Comparison of ENCODE assay signal across 26 cellular contexts in the genomic region with DNA sequence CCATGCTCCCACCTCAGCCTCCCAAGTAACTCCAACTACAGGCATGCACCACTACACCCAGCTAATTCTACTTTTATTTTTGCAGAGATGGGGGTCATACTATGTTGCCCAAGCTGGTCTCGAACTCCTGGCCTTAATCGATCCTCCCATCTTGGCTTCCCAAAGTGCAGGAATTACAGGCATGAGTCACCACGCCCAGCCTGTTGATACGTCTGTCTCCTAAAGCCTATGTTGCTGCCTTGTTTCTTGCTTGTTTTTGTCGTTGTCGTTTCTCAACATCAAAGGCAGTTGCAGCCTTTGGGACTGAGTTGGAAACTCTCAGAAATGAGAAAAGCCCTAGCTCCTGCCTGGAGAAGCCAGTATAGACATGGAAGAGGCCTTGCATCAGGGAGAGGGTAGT. TPM values are rescaled to one million over a fixed set of nuclear protein-coding genes. Genes with fewer than 3 reads are reported as not detected.
DNase-seq lines count a peak whose midpoint lies in the region; ATAC-seq, FAIRE-seq and TF ChIP-seq lines count a peak whose summit lies in the region.
"Had no signal": no experiment of that assay in that cellular context is flagged by ENCODE, and none has a peak within 500 bp of the region (broad histone marks: within the 10 kb centered on the region; RNA-seq: fewer than 3 reads in every experiment).

No MANE protein-coding gene starts in this region.

- peaks cover 26% of the 10 kb centered on the region for H3K4me1 ChIP-seq in GM23338 (ENCODE audit: insufficient read depth)
- peaks cover 83% of the 10 kb centered on the region for H3K4me1 ChIP-seq in stomach smooth muscle (ENCODE audit: control insufficient read depth, insufficient read depth, low read length)
- H3K4me1 ChIP-seq: colonic mucosa had no signal

- H3F3A ChIP-seq in GM23338 (replicated peaks; ENCODE audit: low read depth), result no peaks in the 10 kb centered on the region

- peaks cover 2% of the 10 kb centered on the region for H3K27me3 Mint-ChIP-seq in GM23338 (ENCODE audit: insufficient read depth, low read depth, poor library complexity)
- H3K27me3 Mint-ChIP-seq in brain, result no peaks in the 10 kb centered on the region

- no peak overlapping the region; the same call in 1 of the 2 replicates for H3K4me2 ChIP-seq in GM23338
- H3K4me2 ChIP-seq: BLaER1 treated with 17β-estradiol and CSF1 and Interleukin-3, amounts not matched to agents 10 nM and 100 nM had no signal

- H3K36me3 Mint-ChIP-seq in GM23338 (ENCODE audit: low read depth) (no peaks in the 10 kb centered on the region), brain (no peaks in the 10 kb centered on the region)
- H3K36me3 Mint-ChIP-seq: memory B cell, naive B cell had no signal

- H3K9ac ChIP-seq in stomach smooth muscle (ENCODE audit: low read length in 2 of 2), result peak overlapping the region; percentile 42 to 58
- H3K9ac ChIP-seq: BLaER1 treated with 17β-estradiol and CSF1 and Interleukin-3, amounts not matched to agents 10 nM and 100 nM had no signal

- TF ChIP-seq CTCF in GM23338 (conservative IDR thresholded peaks at IDR 0.05; ENCODE audit: low read depth in 2 of 2) (no peak), brain (conservative IDR thresholded peaks at IDR 0.05) (no peak)

- H3K79me2 ChIP-seq in GM23338 (replicated peaks; ENCODE audit: insufficient read depth), result peaks cover 68% of the 10 kb centered on the region

- H4K20me1 ChIP-seq in GM23338 (replicated peaks; ENCODE audit: insufficient read depth), result no peaks in the 10 kb centered on the region; the same call in 1 of the 2 replicates
- H4K20me1 ChIP-seq: BLaER1 treated with 17β-estradiol and CSF1 and Interleukin-3, amounts not matched to agents 10 nM and 100 nM had no signal

- no peaks in the 10 kb centered on the region for H3K9me3 ChIP-seq in stomach smooth muscle (ENCODE audit: control insufficient read depth in 2 of 2, low read length in 2 of 2)
- H3K9me3 ChIP-seq: BLaER1 treated with 17β-estradiol and CSF1 and Interleukin-3, amounts not matched to agents 10 nM and 100 nM; body of pancreas; colonic mucosa had no signal

- no peaks in the 10 kb centered on the region for H3K9me3 Mint-ChIP-seq in GM23338
- H3K9me3 Mint-ChIP-seq in brain, result no peaks in the 10 kb centered on the region
- H3K9me3 Mint-ChIP-seq: memory B cell; naive B cell; stimulated activated naive CD8-positive, alpha-beta T cell treated with anti-CD3 and anti-CD28 coated beads, Interleukin-15, amount 100 ng/mL, for 72 hours; T-helper 1 cell treated with Interleukin-12 subunit alpha and Interleukin-12 subunit beta and Interleukin-4 antibody, amounts not matched to agents 30 μg/mL and 1 μg/mL, for 36 hours had no signal

- H3K4me3 Mint-ChIP-seq in GM23338, result no peak overlapping the region
- peak overlapping the region in 1 of 5 experiments; percentile 3 for H3K4me3 Mint-ChIP-seq in brain
- H3K4me3 Mint-ChIP-seq: activated CD8-positive, alpha-beta T cell treated with anti-CD3 and anti-CD28 coated beads, Interleukin-2, amount 10 ng/mL, durations not matched to agents 7 days and 5 days; memory B cell; naive B cell; stimulated activated naive CD8-positive, alpha-beta T cell treated with anti-CD3 and anti-CD28 coated beads, Interleukin-15, amount 100 ng/mL, for 72 hours; T-helper 1 cell treated with Interleukin-12 subunit alpha and Interleukin-12 subunit beta and Interleukin-4 antibody, amounts not matched to agents 30 μg/mL and 1 μg/mL, for 36 hours had no signal

- no peaks in the 10 kb centered on the region for H3K36me3 ChIP-seq in GM23338 (ENCODE audit: insufficient read depth)
- H3K36me3 ChIP-seq in stomach smooth muscle (ENCODE audit: control insufficient read depth in 2 of 2, insufficient read depth in 2 of 2, low read length in 2 of 2), result no peaks in the 10 kb centered on the region
- H3K36me3 ChIP-seq: BLaER1 treated with 17β-estradiol and CSF1 and Interleukin-3, amounts not matched to agents 10 nM and 100 nM; colonic mucosa had no signal

- H2AFZ ChIP-seq in GM23338, result no peak overlapping the region

- no peak for DNase-seq in GM23338 (ENCODE audit: low spot score)
- no peak for DNase-seq in stimulated activated CD4-positive, alpha-beta T cell treated with anti-CD3 and anti-CD28 coated beads, Interleukin-2, amount 100 ng/mL, for 24 hours
- no peak for DNase-seq in RCC 7860 (ENCODE audit: low spot score)
- DNase-seq in A172 (ENCODE audit: low spot score), result no peak
- DNase-seq: activated CD4-positive, alpha-beta T cell treated with anti-CD3 and anti-CD28 coated beads for 1 hour; activated CD8-positive, alpha-beta T cell treated with anti-CD3 and anti-CD28 coated beads, Interleukin-2, amount 10 ng/mL, durations not matched to agents 7 days and 5 days; activated effector memory CD4-positive, alpha-beta T cell treated with anti-CD3 and anti-CD28 coated beads, Interleukin-2, amount 50 U/mL, for 16 hours; activated T-cell treated with anti-CD3 and anti-CD28 coated beads for 4 hours; body of pancreas; colonic mucosa; COR-L47; DND-41; Karpas-422; kidney glomerular epithelial cell; naive B cell; NCI-H1694; NCI-H2171 treated with DMSO at 0.1 percent for 48 hours; NCI-H526 treated with DMSO at 0.1 percent for 48 hours; stimulated activated CD4-positive, alpha-beta T cell treated with anti-CD3 and anti-CD28 coated beads, Interleukin-15, amount 100 ng/mL, for 24 hours; stimulated activated naive CD8-positive, alpha-beta T cell treated with anti-CD3 and anti-CD28 coated beads, Interleukin-15, amount 100 ng/mL, for 72 hours had no signal

- no peak for ATAC-seq in GM23338
- ATAC-seq: activated CD8-positive, alpha-beta T cell treated with anti-CD3 and anti-CD28 coated beads, Interleukin-2, amount 10 ng/mL, durations not matched to agents 7 days and 5 days; body of pancreas; stimulated activated naive CD8-positive, alpha-beta T cell treated with anti-CD3 and anti-CD28 coated beads, Interleukin-15, amount 100 ng/mL, for 72 hours had no signal

- H3K4me3 ChIP-seq in GM23338 (no peak overlapping the region), stomach smooth muscle (ENCODE audit: low read length in 2 of 2) (peak overlapping the region in 1 of 2 donors; percentile 35)
- H3K4me3 ChIP-seq: BLaER1 treated with 17β-estradiol and CSF1 and Interleukin-3, amounts not matched to agents 10 nM and 100 nM; body of pancreas; colonic mucosa had no signal

- H3K27ac ChIP-seq in GM23338 (ENCODE audit: low read depth) (peak overlapping the region; percentile 46; the same call in 1 of the 2 replicates), layer of hippocampus (ENCODE audit: low read depth, low read length) (peak overlapping the region; percentile 55), stomach smooth muscle (ENCODE audit: low read length) (peak overlapping the region; percentile 95)
- H3K27ac ChIP-seq: BLaER1 treated with 17β-estradiol and CSF1 and Interleukin-3, amounts not matched to agents 10 nM and 100 nM; colonic mucosa had no signal

- no peak overlapping the region for H3K27ac Mint-ChIP-seq in GM23338
- peak overlapping the region in 3 of 5 experiments; percentile 63 to 92 (median 87) for H3K27ac Mint-ChIP-seq in brain
- H3K27ac Mint-ChIP-seq: activated CD8-positive, alpha-beta T cell treated with anti-CD3 and anti-CD28 coated beads, Interleukin-2, amount 10 ng/mL, durations not matched to agents 7 days and 5 days; memory B cell; naive B cell; stimulated activated naive CD8-positive, alpha-beta T cell treated with anti-CD3 and anti-CD28 coated beads, Interleukin-15, amount 100 ng/mL, for 72 hours; T-helper 1 cell treated with Interleukin-12 subunit alpha and Interleukin-12 subunit beta and Interleukin-4 antibody, amounts not matched to agents 30 μg/mL and 1 μg/mL, for 36 hours had no signal

- H3K4me1 Mint-ChIP-seq in GM23338 (peaks cover 34% of the 10 kb centered on the region), brain (peaks cover 59% of the 10 kb centered on the region)
- H3K4me1 Mint-ChIP-seq: memory B cell; naive B cell; stimulated activated naive CD8-positive, alpha-beta T cell treated with anti-CD3 and anti-CD28 coated beads, Interleukin-15, amount 100 ng/mL, for 72 hours had no signal

- H3K27me3 ChIP-seq in GM23338 (ENCODE audit: insufficient read depth), result no peaks in the 10 kb centered on the region
- H3K27me3 ChIP-seq in layer of hippocampus (ENCODE audit: control insufficient read depth, insufficient read depth, low read length), result no peaks in the 10 kb centered on the region
- H3K27me3 ChIP-seq in stomach smooth muscle (ENCODE audit: control insufficient read depth in 1 of 2, insufficient read depth in 2 of 2, low read length in 2 of 2), result no peaks in the 10 kb centered on the region
- H3K27me3 ChIP-seq: BLaER1 treated with 17β-estradiol and CSF1 and Interleukin-3, amounts not matched to agents 10 nM and 100 nM; body of pancreas; colonic mucosa had no signal

- no peak for FAIRE-seq in RCC 7860 (lab: Jason Lieb, UNC)

- peaks cover 3% of the 10 kb centered on the region; the same call in 1 of the 2 replicates for H3K9me2 ChIP-seq in GM23338 (ENCODE audit: insufficient read depth)

TF ChIP-seq in GM23338, 12 proteins besides CTCF, POLR2A, EP300 and RAD21 (continues in another document):
- no peak for TF ChIP-seq CREB1 (CRISPR knock-in tag; IDR thresholded peaks at IDR 0.05; ENCODE audit: low read depth)

RNA-seq across cellular contexts. Expression of a gene that starts 49.9 kb away (rescaled TPM):
- total RNA-seq in GM23338 (2014; rRNA removed; shearing (Covaris generic)), result 35.9 and 47.7 TPM in 2 replicates
- polyA plus RNA-seq in GM23338 (2016; fragmentation: Nextera tagmentation; extraction: Ambion mirVana) (50.5 and 51.5 TPM in 2 replicates), brain (ENCODE audit: insufficient read depth, low read depth, low replicate concordance) (21.1 TPM)
- total RNA-seq in A172 (2014; rRNA removed; shearing (Covaris generic)), result 0.91 and 2.5 TPM in 2 replicates

Comparison
In these comparisons a context has a peak if more than half of its experiments do, and no peak if none do; other contexts are left out.
1. RNA of a gene that starts 49.9 kb away (total RNA-seq): 35.9 to 47.7 TPM in GM23338; 0.91 to 2.5 TPM in A172; every median in the first group is over 10 times any median in the second.
2. Peak in every context shown above with its lines, with median percentiles within 50 percentile points of each other: H3K27ac ChIP-seq.